19 cellular contexts compared by ENCODE assay signal in the genomic region with DNA sequence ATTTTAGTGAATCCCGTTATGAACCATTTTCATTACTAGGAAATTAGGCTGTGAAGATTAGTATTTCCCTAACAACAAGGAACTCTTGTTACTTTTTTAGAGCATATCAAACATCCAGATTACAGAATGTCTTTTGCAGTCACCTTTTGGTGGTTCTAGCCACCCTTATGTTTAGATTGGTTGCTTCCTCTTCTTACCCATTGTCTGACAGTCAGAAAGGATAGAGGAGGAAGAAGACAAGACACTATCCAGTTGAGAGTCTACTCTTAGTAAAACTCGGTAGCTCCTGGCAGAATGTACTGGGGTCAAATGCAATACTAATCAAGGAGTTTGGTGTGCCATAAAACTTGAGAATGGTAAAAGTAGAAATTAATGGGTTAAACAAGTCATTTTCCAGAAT. TPM values are rescaled to one million over a fixed set of nuclear protein-coding genes. Genes with fewer than 3 reads are reported as not detected.
DNase-seq lines count a peak whose midpoint lies in the region; FAIRE-seq and TF ChIP-seq lines count a peak whose summit lies in the region.
"Had no signal": no experiment of that assay in that cellular context is flagged by ENCODE, and none has a peak within 500 bp of the region (broad histone marks: within the 10 kb centered on the region; RNA-seq: fewer than 3 reads in every experiment).

No MANE protein-coding gene starts in this region.

- POLR2A ChIA-PET in Caco-2 (lab: Charles Lee) = no interaction called here

- CTCF ChIA-PET in Caco-2 (lab: Charles Lee) = no interaction called here

- H3K4me1 ChIP-seq in KMS-11 (ENCODE audit: low read depth, poor library complexity, severe bottlenecking) = peaks cover 44% of the 10 kb centered on the region
- H3K4me1 ChIP-seq in Loucy (ENCODE audit: insufficient read depth, low read length, poor library complexity, severe bottlenecking) = peaks cover 33% of the 10 kb centered on the region
- H3K4me1 ChIP-seq in tibial artery = peaks cover 0 to 27% (median 5%) of the 10 kb centered on the region in 4 donors
- no peaks in the 10 kb centered on the region for H3K4me1 ChIP-seq in Caco-2

- H3K36me3 ChIP-seq in KMS-11 (ENCODE audit: insufficient read depth) (no peaks in the 10 kb centered on the region), Loucy (ENCODE audit: insufficient read depth, low read length) (no peaks in the 10 kb centered on the region), tibial artery (no peaks in the 10 kb centered on the region), Caco-2 (ENCODE audit: control insufficient read depth, insufficient read depth, low read length) (no peaks in the 10 kb centered on the region)
- H3K36me3 ChIP-seq: BE2C had no signal

- no peaks in the 10 kb centered on the region for H3K36me3 Mint-ChIP-seq in nephron (ENCODE audit: low read depth)
- H3K36me3 Mint-ChIP-seq in Caco-2 (ENCODE audit: insufficient read depth, unreplicated experiment) = no peaks in the 10 kb centered on the region
- H3K36me3 Mint-ChIP-seq: CD4-positive, CD25-positive, alpha-beta regulatory T cell had no signal

- H3K9me3 ChIP-seq in Loucy (ENCODE audit: insufficient read depth, low read depth, low read length) (no peaks in the 10 kb centered on the region), tibial artery (no peaks in the 10 kb centered on the region), Caco-2 (no peaks in the 10 kb centered on the region)
- H3K9me3 ChIP-seq: BE2C had no signal

- H3K27ac Mint-ChIP-seq in nephron (peak overlapping the region; percentile 97 to 99 (median 99)), Caco-2 (ENCODE audit: unreplicated experiment) (no peak overlapping the region)
- H3K27ac Mint-ChIP-seq: CD4-positive, CD25-positive, alpha-beta regulatory T cell had no signal

- H4K20me1 ChIP-seq in KMS-11 (ENCODE audit: insufficient read depth) = no peaks in the 10 kb centered on the region
- H4K20me1 ChIP-seq in Loucy (ENCODE audit: insufficient read depth, low read length, poor library complexity, severe bottlenecking) = no peaks in the 10 kb centered on the region

- peak overlapping the region in 2 of 3 experiments; percentile 95 to 97 for H3K4me3 Mint-ChIP-seq in nephron
- no peak overlapping the region for H3K4me3 Mint-ChIP-seq in Caco-2 (ENCODE audit: unreplicated experiment)
- H3K4me3 Mint-ChIP-seq: CD4-positive, CD25-positive, alpha-beta regulatory T cell had no signal

- H3K9ac ChIP-seq in KMS-11 (peak overlapping the region; percentile 99; the same call in 1 of the 2 replicates), Loucy (ENCODE audit: low read depth, low read length, poor library complexity, severe bottlenecking) (peak overlapping the region; percentile 88)

- FAIRE-seq in GM12892 (lab: Jason Lieb, UNC) = no peak
- FAIRE-seq: GM12878 had no signal

- peaks cover 9% of the 10 kb centered on the region for H3K27me3 Mint-ChIP-seq in nephron (ENCODE audit: low read depth)
- H3K27me3 Mint-ChIP-seq in Caco-2 (ENCODE audit: insufficient read depth, unreplicated experiment) = no peaks in the 10 kb centered on the region

- H3K9me2 ChIP-seq in Loucy (replicated peaks; ENCODE audit: low read depth, low read length) = no peaks in the 10 kb centered on the region

- H3K4me2 ChIP-seq in KMS-11 (peak overlapping the region; percentile 95), Loucy (ENCODE audit: low read depth, low read length, poor library complexity, severe bottlenecking) (no peak overlapping the region)

- H2AFZ ChIP-seq in KMS-11 (ENCODE audit: low read depth) = 0 out of 2 replicates have a peak overlapping the region, but pooled peaks have one; percentile 1
- H2AFZ ChIP-seq in Loucy (ENCODE audit: low read length) = no peak overlapping the region

- no TSS peak for BruUV-seq in Caco-2 (replicated peaks; lab: Mats Ljungman, UMichigan)

- TF ChIP-seq POLR2A in GM12892 (IDR thresholded peaks at IDR 0.05; ENCODE audit: low read depth, low read length) = no peak

- intact Hi-C loops in tibial artery (cut with DNase I; ENCODE audit: low total_unique reads) = no loop called here
- intact Hi-C loops in Caco-2 (cut with micrococcal nuclease; ENCODE audit: unreplicated experiment) = no loop called here

- no peaks in the 10 kb centered on the region for H3K27me3 ChIP-seq in KMS-11 (ENCODE audit: insufficient read depth, low read depth)
- H3K27me3 ChIP-seq in Loucy (ENCODE audit: insufficient read depth, low read length, poor library complexity, severe bottlenecking) = no peaks in the 10 kb centered on the region
- no peaks in the 10 kb centered on the region for H3K27me3 ChIP-seq in tibial artery
- H3K27me3 ChIP-seq in Caco-2 (replicated peaks; ENCODE audit: control insufficient read depth, insufficient read depth, low read length) = no peaks in the 10 kb centered on the region
- H3K27me3 ChIP-seq: BE2C had no signal

- DNase-seq in tibial artery = no peak
- DNase-seq in GM12892 (ENCODE audit: insufficient read length) = no peak
- no peak for DNase-seq in Caco-2
- no peak for DNase-seq in epidermal melanocyte (ENCODE audit: insufficient read length, low spot score)
- DNase-seq: BE2C; CD4-positive, CD25-positive, alpha-beta regulatory T cell; DND-41; H7; NCI-H1092 treated with DMSO at 0.1 percent for 48 hours; NCI-H1436 treated with DMSO at 0.1 percent for 48 hours; NCI-H1930; NCI-H2227 treated with DMSO at 0.1 percent for 48 hours; NCI-H510A; SHP77 treated with DMSO at 0.1 percent for 48 hours had no signal

- H3K4me3 ChIP-seq in KMS-11 (IDR thresholded peaks at IDR 0.05; ENCODE audit: insufficient read depth, low read depth, low read length) = no peak overlapping the region
- H3K4me3 ChIP-seq in Loucy (ENCODE audit: low read length, poor library complexity, severe bottlenecking) = no peak overlapping the region
- no peak overlapping the region for H3K4me3 ChIP-seq in tibial artery
- H3K4me3 ChIP-seq in Caco-2 (ENCODE audit: low read depth, low read length) = no peak overlapping the region
- H3K4me3 ChIP-seq: GM12878 had no signal

- H3F3A ChIP-seq in Loucy (ENCODE audit: low read depth) = no peaks in the 10 kb centered on the region; the same call in 1 of the 2 replicates

- H3K4me1 Mint-ChIP-seq in nephron (peaks cover 7% of the 10 kb centered on the region), Caco-2 (ENCODE audit: low read depth, unreplicated experiment) (no peaks in the 10 kb centered on the region)

- TF ChIP-seq CTCF in KMS-11 (conservative IDR thresholded peaks at IDR 0.05; ENCODE audit: low read depth, low read length) = no peak
- no peak for TF ChIP-seq CTCF in Loucy (conservative IDR thresholded peaks at IDR 0.05; ENCODE audit: low read length)
- TF ChIP-seq CTCF in nephron (IDR thresholded peaks at IDR 0.05; ENCODE audit: unreplicated experiment in 3 of 3) = no peak
- no peak for TF ChIP-seq CTCF in tibial artery (IDR thresholded peaks at IDR 0.05)
- TF ChIP-seq CTCF in Caco-2 (IDR thresholded peaks at IDR 0.05; ENCODE audit: insufficient read depth in 1 of 2, low read depth in 1 of 2, low read length in 1 of 2, severe bottlenecking in 1 of 2, unreplicated experiment in 1 of 2) = no peak

- peaks cover 45% of the 10 kb centered on the region for H3K79me2 ChIP-seq in KMS-11 (ENCODE audit: insufficient read depth, low read depth)
- peaks cover 22% of the 10 kb centered on the region for H3K79me2 ChIP-seq in Loucy (ENCODE audit: insufficient read depth, low read length)

- H3K9me3 Mint-ChIP-seq in nephron = no peaks in the 10 kb centered on the region
- no peaks in the 10 kb centered on the region for H3K9me3 Mint-ChIP-seq in Caco-2 (ENCODE audit: unreplicated experiment)

- H3K27ac ChIP-seq in KMS-11 (peak overlapping the region; percentile 99; the same call in 1 of the 2 replicates), tibial artery (peak overlapping the region; percentile 89 to 91)
- H3K27ac ChIP-seq: RWPE1 had no signal

RNA-seq across cellular contexts. Expression of a gene that starts 1.6 kb away (rescaled TPM):
- 0.19 TPM for polyA plus RNA-seq in GM12892 (2012; ENCODE audit: missing spikeins)
- not detected in 2 replicates for total RNA-seq in Caco-2 (2022)
- polyA plus RNA-seq: CD4-positive, CD25-positive, alpha-beta regulatory T cell had no signal
